In genomic region chr19:41939861-41940442, GRCh38 we compare ENCODE assay signal across 9 cellular contexts. TPM values are rescaled to one million over a fixed set of nuclear protein-coding genes. Genes with fewer than 3 reads are reported as not detected.
DNase-seq lines count a peak whose midpoint lies in the region; ATAC-seq and TF ChIP-seq lines count a peak whose summit lies in the region.
"Had no signal": no experiment of that assay in that cellular context is flagged by ENCODE, and none has a peak within 500 bp of the region (broad histone marks: within the 10 kb centered on the region; RNA-seq: fewer than 3 reads in every experiment).

No MANE protein-coding gene starts in this region.

- no peak for ATAC-seq in activated naive CD8-positive, alpha-beta T cell treated with anti-CD3 and anti-CD28 coated beads, Interleukin-2, amount 10 ng/mL, durations not matched to agents 7 days and 5 days (ENCODE audit: low read depth)
- peak; percentile 72 for ATAC-seq in left lung
- no peak for ATAC-seq in HG02642 (IDR thresholded peaks at IDR 0.05; ENCODE audit: poor library complexity, unreplicated experiment)
- no peak for ATAC-seq in HG03045 (IDR thresholded peaks at IDR 0.05; ENCODE audit: unreplicated experiment)

- peak overlapping the region; percentile 84 for H3K4me3 Mint-ChIP-seq in activated naive CD8-positive, alpha-beta T cell treated with anti-CD3 and anti-CD28 coated beads, Interleukin-2, amount 10 ng/mL, durations not matched to agents 7 days and 5 days

- H3K36me3 Mint-ChIP-seq in activated naive CD8-positive, alpha-beta T cell treated with anti-CD3 and anti-CD28 coated beads, Interleukin-2, amount 10 ng/mL, durations not matched to agents 7 days and 5 days: no peaks in the 10 kb centered on the region

- H3K4me1 Mint-ChIP-seq in activated naive CD8-positive, alpha-beta T cell treated with anti-CD3 and anti-CD28 coated beads, Interleukin-2, amount 10 ng/mL, durations not matched to agents 7 days and 5 days: peaks cover 28% of the 10 kb centered on the region

- intact Hi-C loops in left lung (cut with DNase I): loop anchor here (5.0 to 10.0 kb wide), 2 partner anchors 68 to 75 kb away; partner anchors contain the start of gene RPS19 (in 1 of the 2)
- intact Hi-C loops in testis (cut with DNase I; ENCODE audit: low total_unique reads): no loop called here

- H3K4me1 ChIP-seq in left lung (peaks cover 0 to 15% of the 10 kb centered on the region in 2 donors), testis (peaks cover 3% of the 10 kb centered on the region)

- no peak for TF ChIP-seq POLR2A in testis (IDR thresholded peaks at IDR 0.05)

- H3K4me3 ChIP-seq in left lung (peak overlapping the region; percentile 32 to 40), testis (peak overlapping the region; percentile 49 to 54)

- H3K9me3 Mint-ChIP-seq in activated naive CD8-positive, alpha-beta T cell treated with anti-CD3 and anti-CD28 coated beads, Interleukin-2, amount 10 ng/mL, durations not matched to agents 7 days and 5 days: no peaks in the 10 kb centered on the region

- H3K9me3 ChIP-seq in left lung (no peaks in the 10 kb centered on the region), testis (no peaks in the 10 kb centered on the region)

- H3K27me3 ChIP-seq in left lung (peaks cover 15 to 60% of the 10 kb centered on the region in 2 donors), testis (no peaks in the 10 kb centered on the region)

- peak; percentile 61 for DNase-seq in Daoy (ENCODE audit: low read depth)
- peak; percentile 21 for DNase-seq in NCI-H748 treated with DMSO at 0.1 percent for 48 hours (lab: John Stamatoyannopoulos, UW)
- DNase-seq in activated naive CD8-positive, alpha-beta T cell treated with anti-CD3 and anti-CD28 coated beads, Interleukin-2, amount 10 ng/mL, durations not matched to agents 7 days and 5 days: no peak
- DNase-seq in left lung: peak in 1 of 2 donors; percentile 84
- DNase-seq in testis: peak; percentile 21
- no peak for DNase-seq in superior temporal gyrus (ENCODE audit: extremely low spot score)

- WGBS in testis, 2 donors: 3 to 12% methylated on average over 7 to 63 of the region's 64 CpGs

- TF ChIP-seq CTCF in left lung (IDR thresholded peaks at IDR 0.05) (no peak), testis (IDR thresholded peaks at IDR 0.05) (no peak)

- peaks cover 25% of the 10 kb centered on the region for H3K27me3 Mint-ChIP-seq in activated naive CD8-positive, alpha-beta T cell treated with anti-CD3 and anti-CD28 coated beads, Interleukin-2, amount 10 ng/mL, durations not matched to agents 7 days and 5 days

- no peak overlapping the region for H3K27ac ChIP-seq in left lung
- H3K27ac ChIP-seq in testis: no peak overlapping the region

- H3K36me3 ChIP-seq in left lung: no peaks in the 10 kb centered on the region
- H3K36me3 ChIP-seq in testis (ENCODE audit: low read depth, missing control alignments): no peaks in the 10 kb centered on the region

- POLR2A ChIA-PET in activated naive CD8-positive, alpha-beta T cell treated with anti-CD3 and anti-CD28 coated beads, Interleukin-2, amount 10 ng/mL, durations not matched to agents 7 days and 5 days (lab: Charles Lee): interaction anchor here (1.2 kb wide), 1 partner anchor 55 kb away, joined by 4 read pairs; no protein-coding TSS in a partner anchor

- no peak overlapping the region for H3K27ac Mint-ChIP-seq in activated naive CD8-positive, alpha-beta T cell treated with anti-CD3 and anti-CD28 coated beads, Interleukin-2, amount 10 ng/mL, durations not matched to agents 7 days and 5 days

RNA-seq across cellular contexts. Expression of gene ERFL, which starts 11.7 kb away (rescaled TPM):
- total RNA-seq in Daoy (2014; rRNA removed; shearing (Covaris generic)): not detected in 2 replicates
- total RNA-seq in activated naive CD8-positive, alpha-beta T cell treated with anti-CD3 and anti-CD28 coated beads, Interleukin-2, amount 10 ng/mL, durations not matched to agents 7 days and 5 days: 1 to 10 TPM; 4.3 to 4.5 TPM
- under 1 TPM; 0.15 to 0.34 TPM for total RNA-seq in left lung
- total RNA-seq in testis: 1 to 10 TPM; 2.2 to 2.4 TPM
- 0.78 TPM for polyA plus RNA-seq in testis (ENCODE audit: insufficient read depth, low read depth, low replicate concordance)
- total RNA-seq: lung microvascular endothelial cell had no signal

RNA-seq across cellular contexts. Expression of gene RABAC1, which starts 19.2 kb away (rescaled TPM):
- 108 and 126 TPM in 2 replicates for total RNA-seq in Daoy (2014; rRNA removed; shearing (Covaris generic))
- 10 to 100 TPM; 85.3 to 87.3 TPM for total RNA-seq in activated naive CD8-positive, alpha-beta T cell treated with anti-CD3 and anti-CD28 coated beads, Interleukin-2, amount 10 ng/mL, durations not matched to agents 7 days and 5 days
- 100 to 1,000 TPM; 175 to 186 TPM for total RNA-seq in left lung
- total RNA-seq in testis: 100 to 1,000 TPM; 143 to 196 TPM
- polyA plus RNA-seq in testis (ENCODE audit: insufficient read depth, low read depth, low replicate concordance): 182 TPM

RNA-seq across cellular contexts. Expression of gene ATP1A3, which starts 54.1 kb away (rescaled TPM):
- 0.97 and 1.6 TPM in 2 replicates for total RNA-seq in Daoy (2014; rRNA removed; shearing (Covaris generic))
- 1 to 10 TPM; 4.5 to 7.1 TPM for total RNA-seq in activated naive CD8-positive, alpha-beta T cell treated with anti-CD3 and anti-CD28 coated beads, Interleukin-2, amount 10 ng/mL, durations not matched to agents 7 days and 5 days
- not detected for total RNA-seq in left lung
- 10 to 100 TPM; 30.3 to 60.8 TPM for total RNA-seq in testis
- polyA plus RNA-seq in testis (ENCODE audit: insufficient read depth, low read depth, low replicate concordance): 87.3 TPM
- total RNA-seq: lung microvascular endothelial cell had no signal

RNA-seq across cellular contexts. Expression of gene ARHGEF1, which starts 57.0 kb away (rescaled TPM):
- total RNA-seq in Daoy (2014; rRNA removed; shearing (Covaris generic)): 73.9 and 76.2 TPM in 2 replicates
- 100 to 1,000 TPM; 807 to 824 TPM for total RNA-seq in activated naive CD8-positive, alpha-beta T cell treated with anti-CD3 and anti-CD28 coated beads, Interleukin-2, amount 10 ng/mL, durations not matched to agents 7 days and 5 days
- 100 to 1,000 TPM; 129 to 202 TPM for total RNA-seq in left lung
- 10 to 100 TPM; 51.2 to 56.3 TPM for total RNA-seq in testis
- 33.2 TPM for polyA plus RNA-seq in testis (ENCODE audit: insufficient read depth, low read depth, low replicate concordance)

Comparison
In these comparisons a context has a peak if more than half of its experiments do, and no peak if none do; other contexts are left out.
1. DNase-seq: peak in Daoy (single experiment), NCI-H748 treated with DMSO at 0.1 percent for 48 hours (single experiment) and testis (single experiment); none in activated naive CD8-positive, alpha-beta T cell treated with anti-CD3 and anti-CD28 coated beads, Interleukin-2, amount 10 ng/mL, durations not matched to agents 7 days and 5 days (single experiment) and superior temporal gyrus (single experiment).